Comparison of ENCODE assay signal across 9 cellular contexts in the genomic region with DNA sequence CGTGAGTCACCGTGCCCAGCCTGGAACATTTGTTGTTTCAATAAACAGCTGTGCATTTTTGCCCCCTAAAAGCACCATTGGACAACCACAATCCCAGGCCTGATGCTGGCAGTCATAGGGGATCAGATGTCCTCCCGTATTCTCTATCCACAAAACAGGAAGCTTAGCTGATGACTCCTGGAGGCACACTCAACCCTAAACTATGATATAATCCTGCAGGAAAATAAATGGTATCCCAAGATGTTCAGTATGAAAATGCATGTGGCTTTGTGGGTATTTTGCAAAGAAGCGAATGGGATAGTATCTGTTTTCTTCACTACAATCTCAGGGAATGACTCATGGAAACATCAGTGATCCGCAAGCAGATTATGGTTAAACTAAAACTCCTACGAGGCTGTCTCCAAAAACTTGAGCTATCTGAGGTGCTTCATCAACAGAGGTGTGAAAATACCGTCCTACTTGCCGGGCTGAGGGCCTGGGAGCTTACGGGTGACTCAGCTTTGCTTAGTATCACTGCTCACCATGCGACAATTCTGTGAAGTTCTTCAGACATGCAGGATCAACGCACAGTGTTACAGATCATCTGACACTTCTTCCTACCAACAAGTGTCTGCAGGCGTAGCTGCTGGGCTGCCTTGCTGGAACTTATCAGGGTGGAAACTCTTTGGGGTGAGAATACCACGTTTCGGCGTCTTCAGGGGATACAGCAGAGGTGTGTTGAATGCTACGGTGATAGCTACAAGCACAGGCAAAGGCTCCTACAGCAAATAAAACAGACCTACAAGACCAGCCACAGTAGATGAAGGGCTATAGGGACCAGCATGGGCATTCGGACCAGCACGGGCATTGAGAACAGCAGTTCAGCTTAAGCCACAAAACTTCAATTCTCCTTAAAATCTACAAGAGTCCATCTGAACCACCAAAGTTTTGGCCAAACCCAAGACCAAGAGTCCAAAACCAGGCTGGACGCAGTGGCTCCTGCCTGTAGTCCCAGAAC.
DNase-seq lines count a peak whose midpoint lies in the region; FAIRE-seq and TF ChIP-seq lines count a peak whose summit lies in the region.
"Had no signal": no experiment of that assay in that cellular context is flagged by ENCODE, and none has a peak within 500 bp of the region (broad histone marks: within the 10 kb centered on the region; RNA-seq: fewer than 3 reads in every experiment).

No MANE protein-coding gene starts in this region.

- H3K79me1 ChIP-seq in mesendoderm (ENCODE audit: low read length), result no peaks in the 10 kb centered on the region

- DNase-seq in AG09309 (ENCODE audit: low read depth) (peak; percentile 88), HFFc6 (peak; percentile 98), dorsolateral prefrontal cortex (peak in 7 of 10 donors; percentile 3 to 58 (median 48)), mesendoderm (peak; percentile 81), glutamatergic neuron (no peak), NCI-H748 treated with DMSO at 0.1 percent for 48 hours (lab: John Stamatoyannopoulos, UW) (no peak), H7 (no peak), kidney (no peak)
- DNase-seq: effector memory CD8-positive, alpha-beta T cell had no signal

- no peak overlapping the region for H2BK5ac ChIP-seq in mesendoderm (ENCODE audit: low read length)

- no peaks in the 10 kb centered on the region for H3K9me3 ChIP-seq in kidney (ENCODE audit: control insufficient read depth in 1 of 2, low read length in 2 of 2)

- H3K36me3 ChIP-seq in mesendoderm (ENCODE audit: control insufficient read depth, insufficient read depth, low read length), result no peaks in the 10 kb centered on the region
- H3K36me3 ChIP-seq in H7 (replicated peaks; ENCODE audit: control insufficient read depth, insufficient read depth, low read length), result no peaks in the 10 kb centered on the region
- H3K36me3 ChIP-seq in kidney (ENCODE audit: control insufficient read depth in 1 of 2, insufficient read depth in 2 of 2, low read length in 2 of 2), result no peaks in the 10 kb centered on the region

- H3K4me1 ChIP-seq in mesendoderm (ENCODE audit: control insufficient read depth, low read depth, low read length) (peaks cover 2% of the 10 kb centered on the region), kidney (ENCODE audit: control insufficient read depth in 1 of 2, insufficient read depth in 1 of 2, low read depth in 1 of 2, low read length in 2 of 2) (no peaks in the 10 kb centered on the region)

- H3K4me1 Mint-ChIP-seq in HFFc6 (ENCODE audit: low read depth), result peaks cover 35% of the 10 kb centered on the region
- peaks cover 1% of the 10 kb centered on the region for H3K4me1 Mint-ChIP-seq in glutamatergic neuron (ENCODE audit: low read depth, unreplicated experiment)

- H3K23ac ChIP-seq in mesendoderm (ENCODE audit: low read length), result no peak overlapping the region

- no CpG with 5 or more reads among the region's 19 CpGs for WGBS in mesendoderm (ENCODE audit: extremely low coverage, insufficient coverage, low lambda C conversion rate)

- H4K8ac ChIP-seq in mesendoderm (ENCODE audit: low read depth, low read length), result no peak overlapping the region

- H3K56ac ChIP-seq in mesendoderm (ENCODE audit: low read length), result no peak overlapping the region

- no peak for FAIRE-seq in kidney (lab: Jason Lieb, UNC)

- H3K9ac ChIP-seq in mesendoderm (ENCODE audit: low read length), result no peak overlapping the region
- no peak overlapping the region for H3K9ac ChIP-seq in kidney (ENCODE audit: low read length in 2 of 2)

- H3K79me2 ChIP-seq in mesendoderm (ENCODE audit: control insufficient read depth, insufficient read depth, low read length), result no peaks in the 10 kb centered on the region

- no peak overlapping the region for H2AK5ac ChIP-seq in mesendoderm (ENCODE audit: low read length)

- H3K9me3 Mint-ChIP-seq in HFFc6, result peaks cover 4% of the 10 kb centered on the region; the same call in 1 of the 2 replicates
- H3K9me3 Mint-ChIP-seq in glutamatergic neuron (ENCODE audit: unreplicated experiment), result peaks cover 5% of the 10 kb centered on the region
- H3K9me3 Mint-ChIP-seq: effector memory CD8-positive, alpha-beta T cell had no signal

- H3K4me2 ChIP-seq in mesendoderm (ENCODE audit: low read length), result no peak overlapping the region

- intact Hi-C loops in dorsolateral prefrontal cortex (cut with DNase I) (no loop called here), kidney (cut with DNase I) (no loop called here)

- H3K4me3 Mint-ChIP-seq in HFFc6 (peak overlapping the region; percentile 68), glutamatergic neuron (ENCODE audit: unreplicated experiment) (no peak overlapping the region)
- H3K4me3 Mint-ChIP-seq: effector memory CD8-positive, alpha-beta T cell had no signal

- H3K36me3 Mint-ChIP-seq in HFFc6 (ENCODE audit: low read depth) (0 out of 2 replicates have a peak, but pooled peaks cover 3% of the 10 kb centered on the region), glutamatergic neuron (ENCODE audit: unreplicated experiment) (no peaks in the 10 kb centered on the region)

- H3K27ac ChIP-seq in dorsolateral prefrontal cortex (no peak overlapping the region), mesendoderm (ENCODE audit: low read depth, low read length) (no peak overlapping the region), kidney (ENCODE audit: low read depth in 2 of 2, low read length in 2 of 2) (no peak overlapping the region)

- H3K27me3 Mint-ChIP-seq in HFFc6 (ENCODE audit: insufficient read depth) (peaks cover 2% of the 10 kb centered on the region), glutamatergic neuron (ENCODE audit: unreplicated experiment) (peaks cover 4% of the 10 kb centered on the region)
- H3K27me3 Mint-ChIP-seq: effector memory CD8-positive, alpha-beta T cell had no signal

- H3K4me3 ChIP-seq in AG09309 (ENCODE audit: control insufficient read depth, low read depth, low read length) (no peak overlapping the region), dorsolateral prefrontal cortex (no peak overlapping the region), mesendoderm (ENCODE audit: low read length) (no peak overlapping the region), H7 (ENCODE audit: insufficient read depth, low read depth, low read length) (no peak overlapping the region), kidney (ENCODE audit: low read length in 2 of 2) (no peak overlapping the region)

- no peaks in the 10 kb centered on the region for H3K27me3 ChIP-seq in dorsolateral prefrontal cortex
- no peaks in the 10 kb centered on the region for H3K27me3 ChIP-seq in mesendoderm (ENCODE audit: insufficient read depth, low read length, poor library complexity)
- no peaks in the 10 kb centered on the region for H3K27me3 ChIP-seq in H7 (ENCODE audit: control insufficient read depth, insufficient read depth, low read length)

- H3K4ac ChIP-seq in mesendoderm (ENCODE audit: low read depth, low read length), result no peak overlapping the region

- H3K27ac Mint-ChIP-seq in HFFc6 (peak overlapping the region; percentile 74), glutamatergic neuron (ENCODE audit: unreplicated experiment) (no peak overlapping the region)

- TF ChIP-seq CTCF in AG09309 (IDR thresholded peaks at IDR 0.05; ENCODE audit: control insufficient read depth, insufficient read depth, low read depth, low read length, missing control alignments) (no peak), HFFc6 (IDR thresholded peaks at IDR 0.05) (no peak), dorsolateral prefrontal cortex (IDR thresholded peaks at IDR 0.05 in 54 of 56, conservative IDR thresholded peaks at IDR 0.05 in 2 of 56; ENCODE audit: low read depth in 1 of 56, partially characterized antibody in 56 of 56) (no peak), glutamatergic neuron (IDR thresholded peaks at IDR 0.05; ENCODE audit: partially characterized antibody, unreplicated experiment) (no peak), kidney (IDR thresholded peaks at IDR 0.05; ENCODE audit: borderline replicate concordance, extremely low read depth, insufficient read depth) (no peak)

- H3K18ac ChIP-seq in mesendoderm (ENCODE audit: low read length), result no peak overlapping the region

- H2BK120ac ChIP-seq in mesendoderm (ENCODE audit: low read depth, low read length), result no peak overlapping the region

- H2BK15ac ChIP-seq in mesendoderm (replicated peaks; ENCODE audit: low read depth), result no peak overlapping the region

- no peak overlapping the region for H4K5ac ChIP-seq in mesendoderm (ENCODE audit: low read length)

Comparison
In these comparisons a context has a peak if more than half of its experiments do, and no peak if none do; other contexts are left out.
1. DNase-seq: peak in AG09309 (single experiment), HFFc6 (single experiment), dorsolateral prefrontal cortex (7 of 10) and mesendoderm (single experiment); none in glutamatergic neuron (single experiment), NCI-H748 treated with DMSO at 0.1 percent for 48 hours (single experiment), H7 (single experiment) and kidney (single experiment).